ENCODE assay signal across 8 cellular contexts in the genomic region with DNA sequence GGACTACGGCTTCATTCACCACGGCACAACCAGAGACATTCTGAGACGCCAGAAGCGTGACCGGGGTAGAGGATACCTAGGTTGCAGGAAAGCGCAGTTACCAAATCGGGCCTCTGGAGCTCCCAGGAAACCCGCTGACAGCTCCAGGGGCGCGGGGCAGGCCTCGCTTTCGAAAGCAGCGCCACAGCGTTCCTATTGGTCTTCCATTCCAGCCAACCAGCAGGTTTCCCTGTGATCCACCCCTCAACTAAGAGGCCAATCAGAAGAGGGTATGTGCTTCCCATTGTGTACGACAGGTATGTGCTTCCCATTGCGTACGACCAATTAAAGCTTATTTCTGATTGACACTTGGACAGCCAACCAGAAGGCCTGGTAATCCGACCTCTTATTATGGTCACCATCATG. TPM values are rescaled to one million over a fixed set of nuclear protein-coding genes. Genes with fewer than 3 reads are reported as not detected.
DNase-seq lines count a peak whose midpoint lies in the region; ATAC-seq and TF ChIP-seq lines count a peak whose summit lies in the region.
"Had no signal": no experiment of that assay in that cellular context is flagged by ENCODE, and none has a peak within 500 bp of the region (broad histone marks: within the 10 kb centered on the region; RNA-seq: fewer than 3 reads in every experiment).

No MANE protein-coding gene starts in this region.

- no peak overlapping the region for H3K27ac ChIP-seq in stomach
- H3K27ac ChIP-seq: transverse colon had no signal

- H3K36me3 ChIP-seq in stomach, result peaks cover 0 to 8% (median 3%) of the 10 kb centered on the region in 4 donors
- H3K36me3 ChIP-seq: transverse colon had no signal

- DNase-seq in epithelial cell of esophagus (ENCODE audit: low read depth), result peak; percentile 2
- peak; percentile 11 for DNase-seq in putamen (ENCODE audit: low spot score)
- no peak for DNase-seq in NCI-H524 (lab: John Stamatoyannopoulos, UW)
- DNase-seq in stomach, result no peak
- no peak for DNase-seq in COR-L47 (lab: John Stamatoyannopoulos, UW)
- DNase-seq: transverse colon had no signal

- WGBS in stomach, 5 donors, result 42 to 71% (median 61%) methylated on average over 14 to 18 of the region's 18 CpGs

- no peaks in the 10 kb centered on the region for H3K9me3 ChIP-seq in stomach
- H3K9me3 ChIP-seq: transverse colon had no signal

- no peak for TF ChIP-seq POLR2A in stomach (IDR thresholded peaks at IDR 0.05)

- no peak for TF ChIP-seq EP300 in stomach (IDR thresholded peaks at IDR 0.05)

- ATAC-seq in GM21423 (IDR thresholded peaks at IDR 0.05; ENCODE audit: unreplicated experiment) (peak; percentile 90), HG03521 (IDR thresholded peaks at IDR 0.05; ENCODE audit: unreplicated experiment) (peak; percentile 93)

- TF ChIP-seq CTCF in epithelial cell of esophagus (IDR thresholded peaks at IDR 0.05; ENCODE audit: insufficient read depth, low read depth, low read length, missing control alignments), result no peak
- TF ChIP-seq CTCF in stomach (IDR thresholded peaks at IDR 0.05), result no peak

- no peaks in the 10 kb centered on the region for H3K27me3 ChIP-seq in stomach
- H3K27me3 ChIP-seq: transverse colon had no signal

- peaks cover 0 to 11% (median 0%) of the 10 kb centered on the region in 4 donors for H3K4me1 ChIP-seq in stomach
- H3K4me1 ChIP-seq: transverse colon had no signal

- H3K4me3 ChIP-seq in epithelial cell of esophagus (ENCODE audit: low read length) (no peak overlapping the region), stomach (peak overlapping the region in 2 of 4 donors; percentile 5 to 13)
- H3K4me3 ChIP-seq: transverse colon had no signal

- intact Hi-C loops in stomach (cut with DNase I; ENCODE audit: low total_unique reads), result no loop called here

RNA-seq across cellular contexts. Expression of gene SNX12, which starts 14.9 kb away (rescaled TPM):
- total RNA-seq in stomach, result 10 to 100 TPM; 16.5 to 51.0 (median 47.3) TPM
- 10 to 100 TPM; 30.9 to 48.3 (median 47.2) TPM for polyA plus RNA-seq in stomach

RNA-seq across cellular contexts. Expression of gene FOXO4, which starts 42.4 kb away (rescaled TPM):
- 10 to 100 TPM in 1 of 5 donors, 1 to 10 TPM in 4; 3.1 to 31.4 (median 8.1) TPM for total RNA-seq in stomach
- polyA plus RNA-seq in stomach, result 10 to 100 TPM in 2 of 3 donors, 1 to 10 TPM in 1; 6.4 to 15.7 (median 12.1) TPM

RNA-seq across cellular contexts. Expression of gene CXorf65, which starts 53.3 kb away (rescaled TPM):
- total RNA-seq in stomach, result not detected
- polyA plus RNA-seq in stomach, result under 1 TPM in 1 of 3 donors, not detected in 2; 0.43 TPM
- total RNA-seq: transverse colon had no signal

RNA-seq across cellular contexts. Expression of gene IL2RG, which starts 58.2 kb away (rescaled TPM):
- total RNA-seq in stomach, result 10 to 100 TPM in 2 of 5 donors, 1 to 10 TPM in 2, under 1 TPM in 1; 0.89 to 11.2 (median 8.2) TPM
- 10 to 100 TPM in 1 of 3 donors, 1 to 10 TPM in 2; 6.7 to 10.4 (median 9.9) TPM for polyA plus RNA-seq in stomach

Comparison
In these comparisons a context has a peak if more than half of its experiments do, and no peak if none do; other contexts are left out.
1. DNase-seq: peak in epithelial cell of esophagus (single experiment) and putamen (single experiment); none in NCI-H524 (0 of 2), stomach (single experiment) and COR-L47 (single experiment).